ENCODE assay signal across 39 cellular contexts in genomic region chr10:129647563-129647962, GRCh38.
"Had no signal": no experiment of that assay in that cellular context is flagged by ENCODE, and none has a peak within 500 bp of the region (broad histone marks: within the 10 kb centered on the region; RNA-seq: fewer than 3 reads in every experiment).

No MANE protein-coding gene starts in this region.

- H3K4me3 ChIP-seq: adrenal gland, ascending aorta, body of pancreas, breast epithelium, cardiac muscle cell had no signal

- H3K4me1 Mint-ChIP-seq: activated naive CD4-positive, alpha-beta T cell treated with anti-CD3 and anti-CD28 coated beads, Interleukin-2, amount 10 ng/mL, durations not matched to agents 7 days and 5 days; activated naive CD4-positive, alpha-beta T cell treated with anti-CD3 and anti-CD28 coated beads, Interleukin-2, amount 50 U/mL, for 24 hours; activated naive CD8-positive, alpha-beta T cell treated with anti-CD3 and anti-CD28 coated beads for 36 hours; activated naive CD8-positive, alpha-beta T cell treated with anti-CD3 and anti-CD28 coated beads, Interleukin-2, amount 10 ng/mL, durations not matched to agents 7 days and 5 days; activated T-helper 17 cell treated with anti-CD3 and anti-CD28 coated beads, Interleukin-2, amount 50 U/mL, for 72 hours; central memory CD8-positive, alpha-beta T cell had no signal

- H3K36me3 Mint-ChIP-seq: activated naive CD4-positive, alpha-beta T cell treated with anti-CD3 and anti-CD28 coated beads, Interleukin-2, amount 10 ng/mL, durations not matched to agents 7 days and 5 days; activated naive CD8-positive, alpha-beta T cell treated with anti-CD3 and anti-CD28 coated beads, Interleukin-2, amount 10 ng/mL, durations not matched to agents 7 days and 5 days; brain had no signal

- H3K9me3 ChIP-seq: adrenal gland, ascending aorta, body of pancreas, breast epithelium had no signal

- H3K27me3 ChIP-seq: adrenal gland, ascending aorta, body of pancreas, brain microvascular endothelial cell, breast epithelium, cardiac muscle cell had no signal

- FAIRE-seq: astrocyte, bronchial epithelial cell had no signal

- H3K4me3 Mint-ChIP-seq: activated naive CD4-positive, alpha-beta T cell treated with anti-CD3 and anti-CD28 coated beads for 36 hours; activated naive CD4-positive, alpha-beta T cell treated with anti-CD3 and anti-CD28 coated beads, Interleukin-2, amount 10 ng/mL, durations not matched to agents 7 days and 5 days; activated naive CD4-positive, alpha-beta T cell treated with anti-CD3 and anti-CD28 coated beads, Interleukin-2, amount 50 U/mL, for 24 hours; activated naive CD8-positive, alpha-beta T cell; activated naive CD8-positive, alpha-beta T cell treated with anti-CD3 and anti-CD28 coated beads for 36 hours; activated naive CD8-positive, alpha-beta T cell treated with anti-CD3 and anti-CD28 coated beads, Interleukin-2, amount 10 ng/mL, durations not matched to agents 7 days and 5 days; activated T-cell treated with anti-CD3 and anti-CD28 coated beads, Interleukin-2, amount 50 U/mL, for 24 hours; activated T-cell treated with anti-CD3 and anti-CD28 coated beads, Interleukin-2, amount 50 U/mL, for 4 hours; activated T-cell treated with anti-CD3 and anti-CD28 coated beads, Interleukin-2, amount 50 U/mL, for 72 hours; activated T-helper 1 cell treated with anti-CD3 and anti-CD28 coated beads, Interleukin-12 subunit alpha, Interleukin-12 subunit beta, Interleukin-2, Interleukin-4 antibody, amounts not matched to agents 30 ng/mL and 10 ng/mL and 1 ng/mL, durations not matched to agents 14 hours and 24 hours and 36 hours; activated T-helper 17 cell treated with anti-CD3 and anti-CD28 coated beads, Interleukin-2, amount 50 U/mL, for 72 hours; brain; central memory CD8-positive, alpha-beta T cell had no signal

- ATAC-seq: activated naive CD4-positive, alpha-beta T cell treated with anti-CD3 and anti-CD28 coated beads, Interleukin-2, amount 50 U/mL, for 72 hours; activated T-cell treated with anti-CD3 and anti-CD28 coated beads, Interleukin-2, amount 50 U/mL, for 4 hours; activated T-cell treated with anti-CD3 and anti-CD28 coated beads, Interleukin-2, amount 50 U/mL, for 72 hours; activated T-helper 17 cell treated with anti-CD3 and anti-CD28 coated beads, Interleukin-2, amount 50 U/mL, for 72 hours; body of pancreas had no signal

- H3K36me3 ChIP-seq: adrenal gland, ascending aorta, brain microvascular endothelial cell, breast epithelium, cardiac muscle cell had no signal

- H3K9me3 Mint-ChIP-seq: activated naive CD4-positive, alpha-beta T cell treated with anti-CD3 and anti-CD28 coated beads for 36 hours; activated naive CD4-positive, alpha-beta T cell treated with anti-CD3 and anti-CD28 coated beads, Interleukin-2, amount 10 ng/mL, durations not matched to agents 7 days and 5 days; activated naive CD4-positive, alpha-beta T cell treated with anti-CD3 and anti-CD28 coated beads, Interleukin-2, amount 50 U/mL, for 24 hours; activated naive CD4-positive, alpha-beta T cell treated with anti-CD3 and anti-CD28 coated beads, Interleukin-2, amount 50 U/mL, for 72 hours; activated naive CD8-positive, alpha-beta T cell treated with anti-CD3 and anti-CD28 coated beads for 36 hours; activated naive CD8-positive, alpha-beta T cell treated with anti-CD3 and anti-CD28 coated beads, Interleukin-2, amount 10 ng/mL, durations not matched to agents 7 days and 5 days; activated T-cell treated with anti-CD3 and anti-CD28 coated beads, Interleukin-2, amount 50 U/mL, for 24 hours; activated T-cell treated with anti-CD3 and anti-CD28 coated beads, Interleukin-2, amount 50 U/mL, for 4 hours; activated T-helper 1 cell treated with anti-CD3 and anti-CD28 coated beads, Interleukin-12 subunit alpha, Interleukin-12 subunit beta, Interleukin-2, Interleukin-4 antibody, amounts not matched to agents 30 ng/mL and 10 ng/mL and 1 ng/mL, durations not matched to agents 14 hours and 24 hours and 36 hours; activated T-helper 17 cell treated with anti-CD3 and anti-CD28 coated beads, Interleukin-2, amount 50 U/mL, for 72 hours; activated T-helper 2 cell treated with anti-CD3 and anti-CD28 coated beads, Interferon-gamma antibody, Interleukin-2, Interleukin-4, amounts not matched to agents 10 μg/mL and 5 μg/mL and 100 μg/mL, durations not matched to agents 14 hours and 24 hours and 36 hours; brain; central memory CD8-positive, alpha-beta T cell had no signal

- H3K27me3 Mint-ChIP-seq: activated naive CD4-positive, alpha-beta T cell treated with anti-CD3 and anti-CD28 coated beads, Interleukin-2, amount 10 ng/mL, durations not matched to agents 7 days and 5 days; activated naive CD4-positive, alpha-beta T cell treated with anti-CD3 and anti-CD28 coated beads, Interleukin-2, amount 50 U/mL, for 24 hours; activated naive CD8-positive, alpha-beta T cell; activated naive CD8-positive, alpha-beta T cell treated with anti-CD3 and anti-CD28 coated beads for 36 hours; activated naive CD8-positive, alpha-beta T cell treated with anti-CD3 and anti-CD28 coated beads, Interleukin-2, amount 10 ng/mL, durations not matched to agents 7 days and 5 days; activated T-cell treated with anti-CD3 and anti-CD28 coated beads, Interleukin-2, amount 50 U/mL, for 24 hours; activated T-helper 17 cell treated with anti-CD3 and anti-CD28 coated beads, Interleukin-2, amount 50 U/mL, for 72 hours; central memory CD8-positive, alpha-beta T cell had no signal

- H3K27ac Mint-ChIP-seq: activated naive CD4-positive, alpha-beta T cell treated with anti-CD3 and anti-CD28 coated beads for 36 hours; activated naive CD4-positive, alpha-beta T cell treated with anti-CD3 and anti-CD28 coated beads, Interleukin-2, amount 10 ng/mL, durations not matched to agents 7 days and 5 days; activated naive CD4-positive, alpha-beta T cell treated with anti-CD3 and anti-CD28 coated beads, Interleukin-2, amount 50 U/mL, for 24 hours; activated naive CD4-positive, alpha-beta T cell treated with anti-CD3 and anti-CD28 coated beads, Interleukin-2, amount 50 U/mL, for 72 hours; activated naive CD8-positive, alpha-beta T cell; activated naive CD8-positive, alpha-beta T cell treated with anti-CD3 and anti-CD28 coated beads for 36 hours; activated naive CD8-positive, alpha-beta T cell treated with anti-CD3 and anti-CD28 coated beads, Interleukin-2, amount 10 ng/mL, durations not matched to agents 7 days and 5 days; activated T-cell treated with anti-CD3 and anti-CD28 coated beads, Interleukin-2, amount 50 U/mL, for 24 hours; activated T-cell treated with anti-CD3 and anti-CD28 coated beads, Interleukin-2, amount 50 U/mL, for 72 hours; activated T-helper 1 cell treated with anti-CD3 and anti-CD28 coated beads, Interleukin-12 subunit alpha, Interleukin-12 subunit beta, Interleukin-2, Interleukin-4 antibody, amounts not matched to agents 30 ng/mL and 10 ng/mL and 1 ng/mL, durations not matched to agents 14 hours and 24 hours and 36 hours; activated T-helper 17 cell treated with anti-CD3 and anti-CD28 coated beads, Interleukin-2, amount 50 U/mL, for 72 hours; activated T-helper 2 cell treated with anti-CD3 and anti-CD28 coated beads, Interferon-gamma antibody, Interleukin-2, Interleukin-4, amounts not matched to agents 10 μg/mL and 5 μg/mL and 100 μg/mL, durations not matched to agents 14 hours and 24 hours and 36 hours had no signal

- H3K4me1 ChIP-seq: adrenal gland, ascending aorta, body of pancreas, breast epithelium had no signal

- H3K27ac ChIP-seq: adrenal gland, ascending aorta, body of pancreas, brain microvascular endothelial cell, breast epithelium, cardiac muscle cell had no signal

- DNase-seq: activated effector memory CD4-positive, alpha-beta T cell treated with anti-CD3 and anti-CD28 coated beads, Interleukin-2, amount 50 U/mL, for 16 hours; activated effector memory CD4-positive, alpha-beta T cell treated with Interleukin-2 at 50 U/mL for 16 hours; activated gamma-delta T cell; activated gamma-delta T cell treated with Interleukin-2 at 50 U/mL for 16 hours; activated naive CD4-positive, alpha-beta T cell; activated naive CD4-positive, alpha-beta T cell treated with anti-CD3 and anti-CD28 coated beads for 36 hours; activated naive CD4-positive, alpha-beta T cell treated with anti-CD3 and anti-CD28 coated beads, Interleukin-2, amount 10 ng/mL, durations not matched to agents 7 days and 5 days; activated naive CD4-positive, alpha-beta T cell treated with anti-CD3 and anti-CD28 coated beads, Interleukin-2, amount 50 U/mL, for 16 hours; activated naive CD4-positive, alpha-beta T cell treated with Interleukin-2 at 50 U/mL for 16 hours; activated naive CD8-positive, alpha-beta T cell treated with anti-CD3 and anti-CD28 coated beads for 36 hours; activated naive CD8-positive, alpha-beta T cell treated with anti-CD3 and anti-CD28 coated beads, Interleukin-2, amount 10 ng/mL, durations not matched to agents 7 days and 5 days; activated T-cell treated with anti-CD3 and anti-CD28 coated beads, Interleukin-2, amount 50 U/mL, for 1 hour; activated T-cell treated with anti-CD3 and anti-CD28 coated beads, Interleukin-2, amount 50 U/mL, for 24 hours; activated T-cell treated with anti-CD3 and anti-CD28 coated beads, Interleukin-2, amount 50 U/mL, for 4 hours; activated T-cell treated with anti-CD3 and anti-CD28 coated beads, Interleukin-2, amount 50 U/mL, for 48 hours; activated T-cell treated with anti-CD3 and anti-CD28 coated beads, Interleukin-2, amount 50 U/mL, for 72 hours; adrenal gland; amniotic stem cell; amygdala; anterior cingulate cortex; aorta; body of pancreas; brain microvascular endothelial cell; caudate nucleus; central memory CD4-positive, alpha-beta T cell; cerebellar nuclear complex had no signal
